Comparison of ENCODE assay signal across 10 cellular contexts in genomic region chr12:99486277-99486676, GRCh38.
"Had no signal": no experiment of that assay in that cellular context is flagged by ENCODE, and none has a peak within 500 bp of the region (broad histone marks: within the 10 kb centered on the region; RNA-seq: fewer than 3 reads in every experiment).

No MANE protein-coding gene starts in this region.

- H3K27ac Mint-ChIP-seq: IgD-negative memory B cell had no signal

- H3K36me3 Mint-ChIP-seq: IgD-negative memory B cell had no signal

- H3K27me3 Mint-ChIP-seq: IgD-negative memory B cell had no signal

- H3K9ac ChIP-seq: KMS-11 had no signal

- H3K4me3 ChIP-seq: K562 had no signal

- DNase-seq: IMR-90, Karpas-422, KBM-7, KG1 had no signal

- H3K4me3 Mint-ChIP-seq: IgD-negative memory B cell had no signal

- H3K4me2 ChIP-seq: KMS-11 had no signal

- FAIRE-seq: HepG2, HTR-8/SVneo, K562 had no signal

- H3K27ac ChIP-seq: HL-60, KMS-11 had no signal

- ATAC-seq: HepG2, K562 had no signal
